ENCODE assay signal across 10 cellular contexts in genomic region chr12:84497819-84498218, GRCh38.
DNase-seq lines count a peak whose midpoint lies in the region; ATAC-seq and TF ChIP-seq lines count a peak whose summit lies in the region.
"Had no signal": no experiment of that assay in that cellular context is flagged by ENCODE, and none has a peak within 500 bp of the region (broad histone marks: within the 10 kb centered on the region; RNA-seq: fewer than 3 reads in every experiment).

No MANE protein-coding gene starts in this region.

- no peak overlapping the region for H3K27ac ChIP-seq in brain microvascular endothelial cell

- H3K9me3 ChIP-seq in MG63: no peaks in the 10 kb centered on the region

- peak; percentile 71 for TF ChIP-seq CTCF in brain microvascular endothelial cell (IDR thresholded peaks at IDR 0.05; ENCODE audit: low read depth, low read length, missing control alignments)

- in situ Hi-C loops in brain microvascular endothelial cell (cut with HindIII; ENCODE audit: low pct_ligation_motif_present, low sequenced_read_pairs): no loop called here

- H3K4me3 ChIP-seq in MG63: no peak overlapping the region
- no peak overlapping the region for H3K4me3 ChIP-seq in brain microvascular endothelial cell (ENCODE audit: low read depth, low read length)

- peak; percentile 10 for DNase-seq in activated CD4-positive, alpha-beta T cell treated with anti-CD3 and anti-CD28 coated beads for 48 hours
- no peak for DNase-seq in activated CD4-positive, alpha-beta T cell treated with anti-CD3 and anti-CD28 coated beads, Interleukin-2, amount 50 U/mL, for 1 hour
- DNase-seq in MG63: peak; percentile 1
- peak; percentile 22 for DNase-seq in brain microvascular endothelial cell
- peak; percentile 28 for DNase-seq in stimulated activated CD8-positive, alpha-beta memory T cell treated with anti-CD3 and anti-CD28 coated beads, Interleukin-4, amount 100 ng/mL, for 48 hours
- DNase-seq in T-helper 1 cell: no peak
- no peak for DNase-seq in MV-4-11 (lab: John Stamatoyannopoulos, UW)
- DNase-seq: COR-L47, NCI-H2171 had no signal

- H3K27me3 ChIP-seq in MG63 (no peaks in the 10 kb centered on the region), brain microvascular endothelial cell (replicated peaks) (no peaks in the 10 kb centered on the region)

- H3K36me3 ChIP-seq in MG63 (no peaks in the 10 kb centered on the region), brain microvascular endothelial cell (replicated peaks) (no peaks in the 10 kb centered on the region)

- ATAC-seq in HG03039 (IDR thresholded peaks at IDR 0.05; ENCODE audit: unreplicated experiment): no peak

Comparison
In these comparisons a context has a peak if more than half of its experiments do, and no peak if none do; other contexts are left out.
1. DNase-seq: peak in activated CD4-positive, alpha-beta T cell treated with anti-CD3 and anti-CD28 coated beads for 48 hours (single experiment), MG63 (single experiment), brain microvascular endothelial cell (single experiment) and stimulated activated CD8-positive, alpha-beta memory T cell treated with anti-CD3 and anti-CD28 coated beads, Interleukin-4, amount 100 ng/mL, for 48 hours (single experiment); none in activated CD4-positive, alpha-beta T cell treated with anti-CD3 and anti-CD28 coated beads, Interleukin-2, amount 50 U/mL, for 1 hour (single experiment), T-helper 1 cell (0 of 5) and MV-4-11 (single experiment).